In the genomic region with DNA sequence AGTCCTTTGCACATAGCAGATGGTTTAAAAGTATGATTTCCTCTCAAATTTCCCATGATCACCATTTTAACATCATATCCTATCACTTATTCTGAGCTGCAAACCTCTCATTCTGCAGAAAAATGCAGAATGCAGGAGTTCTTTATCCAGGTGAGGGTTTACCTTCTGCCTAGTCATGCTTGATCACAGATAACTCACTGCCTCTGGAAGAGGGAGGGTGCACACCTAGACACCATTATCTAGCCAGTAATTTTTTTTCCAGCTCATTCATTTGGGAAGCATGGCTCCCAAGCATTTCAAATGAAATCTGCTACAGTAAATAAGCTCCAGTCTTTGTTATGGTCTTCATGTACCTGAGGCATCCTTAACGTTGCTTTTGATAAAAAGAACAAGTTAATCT, we compare ENCODE assay signal across 22 cellular contexts. TPM values are rescaled to one million over a fixed set of nuclear protein-coding genes. Genes with fewer than 3 reads are reported as not detected.
DNase-seq lines count a peak whose midpoint lies in the region; ATAC-seq, FAIRE-seq and TF ChIP-seq lines count a peak whose summit lies in the region.
"Had no signal": no experiment of that assay in that cellular context is flagged by ENCODE, and none has a peak within 500 bp of the region (broad histone marks: within the 10 kb centered on the region; RNA-seq: fewer than 3 reads in every experiment).

No MANE protein-coding gene starts in this region.

- peaks cover 64% of the 10 kb centered on the region for H3K4me1 Mint-ChIP-seq in CD4-positive, alpha-beta T cell (ENCODE audit: low read depth)
- H3K4me1 Mint-ChIP-seq in CD8-positive, alpha-beta memory T cell = peaks cover 47 to 70% (median 64%) of the 10 kb centered on the region in 3 donors

- H3K27ac Mint-ChIP-seq in CD4-positive, alpha-beta T cell = peak overlapping the region; percentile 95
- H3K27ac Mint-ChIP-seq in CD8-positive, alpha-beta memory T cell = peak overlapping the region in 7 of 8 donors; percentile 32 to 99 (median 71)
- H3K27ac Mint-ChIP-seq: CD14-positive monocyte had no signal

- POLR2A ChIA-PET in CD4-positive, alpha-beta T cell (lab: Charles Lee) = interaction anchor here (0.6 to 3.2 kb wide), 3 partner anchors 21 to 25 kb away, joined by 3 to 11 read pairs (median 3); no protein-coding TSS in a partner anchor
- POLR2A ChIA-PET in CD8-positive, alpha-beta memory T cell (lab: Charles Lee) = no interaction called here

- no peak for TF ChIP-seq CTCF in CD4-positive, alpha-beta T cell (IDR thresholded peaks at IDR 0.05)
- no peak for TF ChIP-seq CTCF in bronchial epithelial cell (IDR thresholded peaks at IDR 0.05; ENCODE audit: insufficient read depth, low read length, severe bottlenecking)

- no peaks in the 10 kb centered on the region for H3K9me3 ChIP-seq in CD4-positive, alpha-beta T cell (ENCODE audit: control insufficient read depth, low read length)
- no peaks in the 10 kb centered on the region for H3K9me3 ChIP-seq in CD8-positive, alpha-beta memory T cell (ENCODE audit: low read length)
- H3K9me3 ChIP-seq: SJSA1 had no signal

- H3K27me3 ChIP-seq in CD4-positive, alpha-beta T cell (ENCODE audit: control insufficient read depth, insufficient read depth, low read length) = no peaks in the 10 kb centered on the region
- no peaks in the 10 kb centered on the region for H3K27me3 ChIP-seq in CD8-positive, alpha-beta memory T cell (ENCODE audit: insufficient read depth, low read length, poor library complexity, severe bottlenecking)
- H3K27me3 ChIP-seq in bronchial epithelial cell (ENCODE audit: control insufficient read depth, insufficient read depth, low read length) (no peaks in the 10 kb centered on the region), layer of hippocampus (ENCODE audit: control insufficient read depth, insufficient read depth, low read length) (no peaks in the 10 kb centered on the region)
- H3K27me3 ChIP-seq: SJSA1 had no signal

- H3K9me3 Mint-ChIP-seq in CD4-positive, alpha-beta T cell = no peaks in the 10 kb centered on the region
- no peaks in the 10 kb centered on the region for H3K9me3 Mint-ChIP-seq in CD8-positive, alpha-beta memory T cell
- H3K9me3 Mint-ChIP-seq: CD14-positive monocyte had no signal

- H3K36me3 Mint-ChIP-seq in CD4-positive, alpha-beta T cell (ENCODE audit: low read depth) = peaks cover 51% of the 10 kb centered on the region
- H3K36me3 Mint-ChIP-seq in CD8-positive, alpha-beta memory T cell = peaks cover 0 to 44% (median 7%) of the 10 kb centered on the region in 3 donors

- H3K27me3 Mint-ChIP-seq in CD4-positive, alpha-beta T cell = no peaks in the 10 kb centered on the region
- no peaks in the 10 kb centered on the region for H3K27me3 Mint-ChIP-seq in CD8-positive, alpha-beta memory T cell

- H3K4me3 Mint-ChIP-seq in CD4-positive, alpha-beta T cell = no peak overlapping the region
- no peak overlapping the region for H3K4me3 Mint-ChIP-seq in CD8-positive, alpha-beta memory T cell
- H3K4me3 Mint-ChIP-seq: CD14-positive monocyte had no signal

- intact Hi-C loops in CD4-positive, alpha-beta T cell (cut with DNase I, micrococcal nuclease) = loop anchor here in 1 of 2 experiments (2.0 kb wide), 1 partner anchor 15 kb away; no protein-coding TSS in a partner anchor

- no peak for ATAC-seq in CD4-positive, alpha-beta T cell (ENCODE audit: poor library complexity)
- ATAC-seq in GM19467 (IDR thresholded peaks at IDR 0.05; ENCODE audit: unreplicated experiment) (no peak), HG03045 (IDR thresholded peaks at IDR 0.05; ENCODE audit: unreplicated experiment) (no peak)
- ATAC-seq: GM12878 had no signal

- no peak overlapping the region for H3K4me3 ChIP-seq in CD8-positive, alpha-beta memory T cell (ENCODE audit: low read length)
- H3K4me3 ChIP-seq in bronchial epithelial cell (ENCODE audit: low read depth, low read length) = no peak overlapping the region
- H3K4me3 ChIP-seq: GM12878, SJSA1 had no signal

- H3K4me1 ChIP-seq in CD8-positive, alpha-beta memory T cell (ENCODE audit: insufficient read depth, low read length) = peaks cover 40% of the 10 kb centered on the region

- CTCF ChIA-PET in CD4-positive, alpha-beta T cell (lab: Charles Lee) = interaction anchor here (1.6 kb wide), 1 partner anchor 93 kb away, joined by 3 read pairs; no protein-coding TSS in a partner anchor
- CTCF ChIA-PET in CD8-positive, alpha-beta memory T cell (lab: Charles Lee) = no interaction called here

- peaks cover 12% of the 10 kb centered on the region for H3K36me3 ChIP-seq in CD8-positive, alpha-beta memory T cell (ENCODE audit: insufficient read depth, low read length)
- peaks cover 8% of the 10 kb centered on the region for H3K36me3 ChIP-seq in bronchial epithelial cell (ENCODE audit: control insufficient read depth, insufficient read depth, low read length)

- no peak for DNase-seq in CD4-positive, alpha-beta T cell
- no peak for DNase-seq in CD8-positive, alpha-beta memory T cell
- DNase-seq in bronchial epithelial cell (ENCODE audit: low read depth) (peak; percentile 57), NCI-H128 (lab: John Stamatoyannopoulos, UW; ENCODE audit: unreplicated experiment) (no peak)
- DNase-seq: ACHN, AML-193, DND-41, GOT3, NCI-H1436 treated with DMSO at 0.1 percent for 48 hours, NCI-H2029 treated with DMSO at 0.1 percent for 48 hours, NCI-H748 treated with DMSO at 0.1 percent for 48 hours had no signal

- FAIRE-seq in bronchial epithelial cell (lab: Jason Lieb, UNC) = no peak
- FAIRE-seq: D721Med, G401.6, GM12878, GM18507, HTR-8/SVneo had no signal

- H3K27ac ChIP-seq in CD4-positive, alpha-beta T cell (ENCODE audit: low read depth, low read length) = no peak overlapping the region
- no peak overlapping the region for H3K27ac ChIP-seq in CD8-positive, alpha-beta memory T cell (ENCODE audit: low read depth, low read length)
- peak overlapping the region; percentile 97 for H3K27ac ChIP-seq in layer of hippocampus (ENCODE audit: low read depth, low read length)
- H3K27ac ChIP-seq: HL-60, SJSA1 had no signal

RNA-seq across cellular contexts. Expression of a gene that starts 38.0 kb away (rescaled TPM):
- total RNA-seq in CD4-positive, alpha-beta T cell = 10 to 100 TPM; 57.8 to 66.1 TPM
- 10 to 100 TPM; 30.2 to 33.1 TPM for total RNA-seq in CD8-positive, alpha-beta memory T cell
- 43.6 TPM for polyA plus RNA-seq in CD8-positive, alpha-beta memory T cell
- total RNA-seq in bronchial epithelial cell = 8.4 and 20.1 TPM in 2 replicates

RNA-seq across cellular contexts. Expression of a gene that starts 45.2 kb away (rescaled TPM):
- total RNA-seq in CD4-positive, alpha-beta T cell = 10 to 100 TPM; 44.6 to 49.1 TPM
- total RNA-seq in CD8-positive, alpha-beta memory T cell = 10 to 100 TPM; 48.7 to 50.9 TPM
- polyA plus RNA-seq in CD8-positive, alpha-beta memory T cell = 14.7 TPM
- 39.5 and 44.8 TPM in 2 replicates for total RNA-seq in bronchial epithelial cell
